Comparison of ENCODE assay signal across 1 cellular context in genomic region chr22:16917144-16918003, GRCh38.
TF ChIP-seq lines count a peak whose summit lies in the region.

No MANE protein-coding gene starts in this region.

TF ChIP-seq in HEK293, 187 proteins besides CTCF, POLR2A, EP300 and RAD21 (continued from another document):
- TF ChIP-seq ZBTB11 (tag by site-specific recombination; conservative IDR thresholded peaks at IDR 0.05; ENCODE audit: low read depth) (no peak), ZNF626 (tag by site-specific recombination; IDR thresholded peaks at IDR 0.05) (no peak), HOXC10 (CRISPR knock-in tag; IDR thresholded peaks at IDR 0.05) (no peak), ZNF174 (tag by site-specific recombination; IDR thresholded peaks at IDR 0.05) (no peak), GFI1B (tag by site-specific recombination; IDR thresholded peaks at IDR 0.05) (0 out of 2 replicates have a peak, but pooled peaks have one; percentile 11), ZNF184 (tag by site-specific recombination; IDR thresholded peaks at IDR 0.05) (no peak), ZNF121 (tag by site-specific recombination; IDR thresholded peaks at IDR 0.05) (no peak), ZNF501 (tag by site-specific recombination; IDR thresholded peaks at IDR 0.05) (no peak)
